In the genomic region with DNA sequence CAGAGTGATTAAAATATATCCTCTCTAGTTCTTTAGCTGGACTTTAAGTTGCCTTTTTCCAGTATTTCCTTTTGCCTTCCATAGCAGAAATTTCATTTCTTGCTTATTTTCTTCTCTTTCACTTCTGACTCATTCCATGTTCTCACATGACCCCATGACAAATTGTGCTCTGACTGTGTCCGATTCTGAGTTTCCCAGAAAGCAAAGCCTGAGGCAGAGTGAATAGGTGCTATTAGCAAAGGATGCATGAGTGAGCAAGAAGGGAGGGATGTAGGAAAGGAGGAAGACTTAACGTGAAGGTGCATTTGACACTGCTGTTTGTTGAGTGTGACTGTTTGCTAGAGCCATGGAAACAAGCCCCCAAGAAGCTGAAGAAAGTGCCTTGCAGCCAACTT, we compare ENCODE assay signal across 17 cellular contexts.
DNase-seq lines count a peak whose midpoint lies in the region; TF ChIP-seq lines count a peak whose summit lies in the region.
"Had no signal": no experiment of that assay in that cellular context is flagged by ENCODE, and none has a peak within 500 bp of the region (broad histone marks: within the 10 kb centered on the region; RNA-seq: fewer than 3 reads in every experiment).

No MANE protein-coding gene starts in this region.

- H3K9me3 Mint-ChIP-seq in MCF 10A (ENCODE audit: unreplicated experiment) (no peaks in the 10 kb centered on the region), brain (peaks cover 0 to 2% (median 0%) of the 10 kb centered on the region in 5 experiments)
- H3K9me3 Mint-ChIP-seq: activated naive CD8-positive, alpha-beta T cell treated with anti-CD3 and anti-CD28 coated beads for 36 hours; CD4-positive, alpha-beta T cell; naive B cell had no signal

- DNase-seq in MCF 10A (ENCODE audit: unreplicated experiment) (peak; percentile 74), breast epithelium (ENCODE audit: low spot score in 2 of 2) (no peak), left kidney (ENCODE audit: low read depth, low spot score) (peak; percentile 58), suprapubic skin (ENCODE audit: low spot score in 2 of 2) (no peak), GM10248 (ENCODE audit: extremely low spot score) (no peak), NAMALWA (ENCODE audit: low spot score) (no peak)
- DNase-seq in stimulated activated CD4-positive, alpha-beta T cell treated with anti-CD3 and anti-CD28 coated beads, Interleukin-2, amount 100 ng/mL, for 48 hours = no peak
- DNase-seq: activated CD4-positive, alpha-beta T cell treated with anti-CD3 and anti-CD28 coated beads for 36 hours; activated naive CD8-positive, alpha-beta T cell treated with anti-CD3 and anti-CD28 coated beads for 36 hours; activated T-cell treated with anti-CD3 and anti-CD28 coated beads for 4 hours; CD4-positive, alpha-beta T cell; Karpas-422; naive B cell; T-helper 1 cell had no signal

- intact Hi-C loops in MCF 10A (cut with micrococcal nuclease) = no loop called here
- intact Hi-C loops in breast epithelium (cut with DNase I; ENCODE audit: low total_unique reads) = no loop called here

- TF ChIP-seq EP300 in suprapubic skin (IDR thresholded peaks at IDR 0.05) = no peak

- H3K4me3 ChIP-seq in breast epithelium (peak overlapping the region in 1 of 3 donors; percentile 7), suprapubic skin (no peak overlapping the region)
- H3K4me3 ChIP-seq: coronary artery had no signal

- no TSS peak for BruUV-seq in MCF 10A (replicated peaks; lab: Mats Ljungman, UMichigan)

- H3K27ac Mint-ChIP-seq in MCF 10A (ENCODE audit: low read depth, unreplicated experiment) (peak overlapping the region; percentile 93), brain (peak overlapping the region in 3 of 5 experiments; percentile 19 to 78 (median 65))
- H3K27ac Mint-ChIP-seq: activated CD4-positive, alpha-beta T cell treated with anti-CD3 and anti-CD28 coated beads for 36 hours; activated naive CD8-positive, alpha-beta T cell treated with anti-CD3 and anti-CD28 coated beads for 36 hours; CD4-positive, alpha-beta T cell; naive B cell had no signal

- H3K9me3 ChIP-seq in breast epithelium (no peaks in the 10 kb centered on the region), suprapubic skin (no peaks in the 10 kb centered on the region)

- POLR2A ChIA-PET in MCF 10A (lab: Yijun Ruan, JAX) (interaction anchor here (0.6 to 2.1 kb wide), 3 partner anchors 12 to 160 kb away, joined by 3 to 12 read pairs (median 3); no protein-coding TSS in a partner anchor), GM10248 (lab: Yijun Ruan, JAX) (no interaction called here)

- TF ChIP-seq CTCF in MCF 10A (IDR thresholded peaks at IDR 0.05; ENCODE audit: unreplicated experiment) (no peak), breast epithelium (IDR thresholded peaks at IDR 0.05) (no peak), brain (conservative IDR thresholded peaks at IDR 0.05) (no peak), suprapubic skin (IDR thresholded peaks at IDR 0.05) (no peak), GM10248 (IDR thresholded peaks at IDR 0.05; ENCODE audit: control extremely low read depth, extremely low read depth, low read depth, missing control alignments) (no peak)

- H3K27me3 ChIP-seq in breast epithelium = no peaks in the 10 kb centered on the region
- H3K27me3 ChIP-seq in suprapubic skin = no peaks in the 10 kb centered on the region

- no peaks in the 10 kb centered on the region for H3K36me3 Mint-ChIP-seq in MCF 10A (ENCODE audit: insufficient read depth, unreplicated experiment)
- no peaks in the 10 kb centered on the region for H3K36me3 Mint-ChIP-seq in brain
- H3K36me3 Mint-ChIP-seq: activated naive CD8-positive, alpha-beta T cell treated with anti-CD3 and anti-CD28 coated beads for 36 hours; naive B cell had no signal

- H3K4me3 Mint-ChIP-seq in MCF 10A (ENCODE audit: unreplicated experiment) (peak overlapping the region; percentile 64), brain (peak overlapping the region in 1 of 5 experiments; percentile 12)
- H3K4me3 Mint-ChIP-seq: activated CD4-positive, alpha-beta T cell treated with anti-CD3 and anti-CD28 coated beads for 36 hours; activated naive CD8-positive, alpha-beta T cell treated with anti-CD3 and anti-CD28 coated beads for 36 hours; CD4-positive, alpha-beta T cell; naive B cell had no signal

- CTCF ChIA-PET in MCF 10A (lab: Yijun Ruan, JAX) = interaction anchor here (0.6 to 0.8 kb wide), 3 partner anchors 35 to 700 kb away, joined by 3 to 4 read pairs (median 3); no protein-coding TSS in a partner anchor
- CTCF ChIA-PET in GM10248 (lab: Yijun Ruan, JAX) = interaction anchor here (1.6 kb wide), 1 partner anchor 11 kb away, joined by 3 read pairs; no protein-coding TSS in a partner anchor

- no peak for TF ChIP-seq POLR2A in breast epithelium (IDR thresholded peaks at IDR 0.05)
- no peak for TF ChIP-seq POLR2A in suprapubic skin (IDR thresholded peaks at IDR 0.05)

- H3K27ac ChIP-seq in breast epithelium (peak overlapping the region in 1 of 2 donors; percentile 30), suprapubic skin (peak overlapping the region; percentile 34)
- H3K27ac ChIP-seq: 22Rv1 had no signal

- H3K27me3 Mint-ChIP-seq in MCF 10A (ENCODE audit: insufficient read depth, unreplicated experiment) (no peaks in the 10 kb centered on the region), brain (no peaks in the 10 kb centered on the region)
- H3K27me3 Mint-ChIP-seq: activated CD4-positive, alpha-beta T cell treated with anti-CD3 and anti-CD28 coated beads for 36 hours; activated naive CD8-positive, alpha-beta T cell treated with anti-CD3 and anti-CD28 coated beads for 36 hours; CD4-positive, alpha-beta T cell; naive B cell had no signal

- H3K36me3 ChIP-seq in breast epithelium (no peaks in the 10 kb centered on the region), suprapubic skin (no peaks in the 10 kb centered on the region)

- H3K4me1 Mint-ChIP-seq in MCF 10A (ENCODE audit: insufficient read depth, unreplicated experiment) (peaks cover 20% of the 10 kb centered on the region), brain (peaks cover 27% of the 10 kb centered on the region)
- H3K4me1 Mint-ChIP-seq: activated CD4-positive, alpha-beta T cell treated with anti-CD3 and anti-CD28 coated beads for 36 hours; activated naive CD8-positive, alpha-beta T cell treated with anti-CD3 and anti-CD28 coated beads for 36 hours; naive B cell had no signal

- WGBS in suprapubic skin = 6% methylated on average over 2 of the region's 2 CpGs

- H3K4me1 ChIP-seq in breast epithelium = no peaks in the 10 kb centered on the region
- no peaks in the 10 kb centered on the region for H3K4me1 ChIP-seq in suprapubic skin

Comparison
In these comparisons a context has a peak if more than half of its experiments do, and no peak if none do; other contexts are left out.
1. DNase-seq: peak in MCF 10A (single experiment) and left kidney (single experiment); none in breast epithelium (0 of 2), suprapubic skin (0 of 2), GM10248 (single experiment), NAMALWA (single experiment) and stimulated activated CD4-positive, alpha-beta T cell treated with anti-CD3 and anti-CD28 coated beads, Interleukin-2, amount 100 ng/mL, for 48 hours (0 of 2).